ENCODE assay signal across 8 cellular contexts in the genomic region with DNA sequence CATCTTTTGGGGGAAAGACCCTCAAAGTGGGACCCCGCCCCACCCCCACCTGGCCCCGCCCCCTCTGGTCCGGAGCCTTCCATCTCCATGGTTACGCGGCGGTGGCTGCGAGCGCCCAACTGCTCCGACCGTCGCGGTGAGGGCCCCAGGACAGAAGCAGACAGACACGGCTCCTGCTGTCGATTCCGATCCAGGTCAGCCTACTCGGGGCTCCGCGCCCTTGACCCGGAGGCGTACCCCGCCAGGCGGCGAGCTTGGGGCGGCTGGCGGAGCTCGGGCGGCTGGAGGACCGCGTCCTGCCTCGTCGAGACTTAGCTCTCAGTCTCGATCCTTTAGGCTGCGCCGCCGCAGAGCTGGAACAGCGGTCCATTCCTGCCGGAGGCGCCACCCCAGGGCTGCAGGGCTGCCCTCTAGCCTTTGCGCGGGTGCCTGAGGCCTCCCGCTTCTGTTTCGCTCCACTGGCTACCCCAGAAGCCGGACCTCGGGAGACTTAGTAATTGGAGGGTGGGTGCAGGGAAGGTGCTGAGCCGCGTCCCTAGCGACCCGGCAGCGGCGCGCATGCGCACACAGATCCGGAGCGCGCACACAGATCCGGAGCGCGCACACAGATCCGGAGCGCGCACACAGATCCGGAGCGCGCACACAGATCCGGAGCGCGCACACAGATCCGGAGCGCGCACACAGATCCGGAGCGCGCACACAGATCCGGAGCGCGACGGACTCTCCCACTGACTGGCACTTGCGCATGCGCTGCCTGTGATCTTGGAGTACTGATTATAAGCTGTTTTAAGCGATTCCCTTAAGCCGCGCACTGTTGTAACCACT. TPM values are rescaled to one million over a fixed set of nuclear protein-coding genes. Genes with fewer than 3 reads are reported as not detected.
DNase-seq lines count a peak whose midpoint lies in the region; ATAC-seq and TF ChIP-seq lines count a peak whose summit lies in the region.

A gene with protein sequence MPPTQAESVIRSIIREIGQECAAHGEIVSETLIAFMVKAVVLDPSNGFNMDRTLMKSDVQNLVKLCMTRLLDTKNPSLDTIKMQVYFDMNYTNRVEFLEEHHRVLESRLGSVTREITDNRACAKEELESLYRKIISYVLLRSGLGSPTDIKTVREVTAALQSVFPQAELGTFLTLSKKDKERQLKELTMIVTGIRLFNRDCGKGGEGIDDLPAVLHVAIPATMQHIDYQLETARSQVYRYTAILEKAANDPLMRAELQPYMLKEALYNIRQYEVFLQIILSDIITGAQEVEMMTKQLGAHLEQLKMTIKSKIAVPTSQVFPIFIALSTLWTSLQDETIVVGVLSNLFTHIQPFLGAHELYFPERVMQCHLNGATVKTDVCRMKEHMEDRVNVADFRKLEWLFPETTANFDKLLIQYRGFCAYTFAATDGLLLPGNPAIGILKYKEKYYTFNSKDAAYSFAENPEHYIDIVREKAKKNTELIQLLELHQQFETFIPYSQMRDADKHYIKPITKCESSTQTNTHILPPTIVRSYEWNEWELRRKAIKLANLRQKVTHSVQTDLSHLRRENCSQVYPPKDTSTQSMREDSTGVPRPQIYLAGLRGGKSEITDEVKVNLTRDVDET (plus strand): TSS at position 77 of the 825 bp plus-strand sequence. CDS start 1,868 bp downstream, outside the sequence.

- H3K9me3 ChIP-seq in CD4-positive, CD25-positive, alpha-beta regulatory T cell (ENCODE audit: control insufficient read depth in 2 of 2, low read length in 2 of 2) = no peaks in the 10 kb centered on the region
- H3K9me3 ChIP-seq in lung (ENCODE audit: control insufficient read depth in 2 of 2, insufficient read depth in 1 of 2, low read length in 1 of 2) = no peaks in the 10 kb centered on the region

- no peak for TF ChIP-seq CTCF in activated CD8-positive, alpha-beta T cell treated with anti-CD3 and anti-CD28 coated beads for 36 hours (IDR thresholded peaks at IDR 0.05)
- TF ChIP-seq CTCF in lung (IDR thresholded peaks at IDR 0.05; ENCODE audit: control extremely low read depth, extremely low read depth) = no peak

- peaks cover 30% of the 10 kb centered on the region for H3K27me3 Mint-ChIP-seq in CD4-positive, CD25-positive, alpha-beta regulatory T cell
- H3K27me3 Mint-ChIP-seq in activated CD8-positive, alpha-beta T cell treated with anti-CD3 and anti-CD28 coated beads for 36 hours = peaks cover 16% of the 10 kb centered on the region

- intact Hi-C loops in activated CD8-positive, alpha-beta T cell treated with anti-CD3 and anti-CD28 coated beads for 36 hours (cut with micrococcal nuclease) = loop anchor here (2.0 kb wide), 1 partner anchor 65 kb away; the partner anchor contains the start of gene SLC35A1

- 0% methylated on average over 66 to 67 of the region's 82 CpGs for WGBS in lung, 2 donors

- peaks cover 0 to 13% (median 6%) of the 10 kb centered on the region in 4 donors for H3K4me1 Mint-ChIP-seq in CD4-positive, CD25-positive, alpha-beta regulatory T cell
- H3K4me1 Mint-ChIP-seq in activated CD8-positive, alpha-beta T cell treated with anti-CD3 and anti-CD28 coated beads for 36 hours (ENCODE audit: low read depth) = peaks cover 4% of the 10 kb centered on the region

- peaks cover 11% of the 10 kb centered on the region for H3K4me1 ChIP-seq in CD4-positive, CD25-positive, alpha-beta regulatory T cell (ENCODE audit: control insufficient read depth, insufficient read depth, low read length, poor library complexity, severe bottlenecking)
- H3K4me1 ChIP-seq in lung (ENCODE audit: control insufficient read depth in 2 of 2, insufficient read depth in 2 of 2, low read length in 2 of 2) = no peaks in the 10 kb centered on the region

- H3K36me3 Mint-ChIP-seq in CD4-positive, CD25-positive, alpha-beta regulatory T cell = no peaks in the 10 kb centered on the region
- no peaks in the 10 kb centered on the region for H3K36me3 Mint-ChIP-seq in activated CD8-positive, alpha-beta T cell treated with anti-CD3 and anti-CD28 coated beads for 36 hours (ENCODE audit: low read depth)

- no peaks in the 10 kb centered on the region for H3K36me3 ChIP-seq in CD4-positive, CD25-positive, alpha-beta regulatory T cell (ENCODE audit: control insufficient read depth, insufficient read depth, low read length)
- no peaks in the 10 kb centered on the region for H3K36me3 ChIP-seq in lung (ENCODE audit: control insufficient read depth in 2 of 2, insufficient read depth in 2 of 2, low read length in 2 of 2)

- peak within 1 kb of the TSS; percentile 71 to 89 (median 79) for H3K27ac Mint-ChIP-seq in CD4-positive, CD25-positive, alpha-beta regulatory T cell
- H3K27ac Mint-ChIP-seq in activated CD8-positive, alpha-beta T cell treated with anti-CD3 and anti-CD28 coated beads for 36 hours = no peak within 1 kb of the TSS

- peak; percentile 77 to 80 for ATAC-seq in CD4-positive, CD25-positive, alpha-beta regulatory T cell (ENCODE audit: low read depth in 2 of 2)
- ATAC-seq in GM19438 (IDR thresholded peaks at IDR 0.05; ENCODE audit: low read depth, unreplicated experiment) (peak; percentile 85), HG03565 (IDR thresholded peaks at IDR 0.05; ENCODE audit: unreplicated experiment) (peak; percentile 72), lung (ENCODE audit: insufficient read depth, low FRiP score) (peak; percentile 89)
- peak; percentile 89 for ATAC-seq in activated CD8-positive, alpha-beta T cell treated with anti-CD3 and anti-CD28 coated beads for 36 hours

- H3K4me3 ChIP-seq in CD4-positive, CD25-positive, alpha-beta regulatory T cell (ENCODE audit: low read depth, low read length) = peak within 1 kb of the TSS; percentile 84
- peak within 1 kb of the TSS; percentile 95 for H3K4me3 ChIP-seq in lung

- H3K27ac ChIP-seq in CD4-positive, CD25-positive, alpha-beta regulatory T cell (ENCODE audit: insufficient read depth, low read length, poor library complexity, severe bottlenecking) = peak within 1 kb of the TSS; percentile 51
- peak within 1 kb of the TSS; percentile 88 to 93 for H3K27ac ChIP-seq in lung (ENCODE audit: low read depth in 1 of 2, low read length in 1 of 2)

- peaks cover 0 to 3% (median 0%) of the 10 kb centered on the region in 7 donors for H3K9me3 Mint-ChIP-seq in CD4-positive, CD25-positive, alpha-beta regulatory T cell
- H3K9me3 Mint-ChIP-seq in activated CD8-positive, alpha-beta T cell treated with anti-CD3 and anti-CD28 coated beads for 36 hours = no peaks in the 10 kb centered on the region

- peak within 1 kb of the TSS; percentile 87 to 95 (median 92) for H3K4me3 Mint-ChIP-seq in CD4-positive, CD25-positive, alpha-beta regulatory T cell
- H3K4me3 Mint-ChIP-seq in activated CD8-positive, alpha-beta T cell treated with anti-CD3 and anti-CD28 coated beads for 36 hours = peak within 1 kb of the TSS; percentile 80

- POLR2A ChIA-PET in activated CD8-positive, alpha-beta T cell treated with anti-CD3 and anti-CD28 coated beads for 36 hours (lab: Charles Lee) = interaction anchor here (0.5 to 0.7 kb wide), 3 partner anchors 17 to 142 kb away, joined by 3 read pairs; no protein-coding TSS in a partner anchor

- CTCF ChIA-PET in activated CD8-positive, alpha-beta T cell treated with anti-CD3 and anti-CD28 coated beads for 36 hours (lab: Charles Lee) = interaction anchor here (0.8 to 1.7 kb wide), 3 partner anchors 15 to 329 kb away, joined by 3 to 10 read pairs (median 5); no protein-coding TSS in a partner anchor

- peaks cover 12% of the 10 kb centered on the region for H3K27me3 ChIP-seq in CD4-positive, CD25-positive, alpha-beta regulatory T cell (ENCODE audit: control insufficient read depth, insufficient read depth, low read length)
- H3K27me3 ChIP-seq in lung (ENCODE audit: control insufficient read depth, insufficient read depth) = no peaks in the 10 kb centered on the region

- peak; percentile 75 to 84 (median 82) for DNase-seq in CD4-positive, CD25-positive, alpha-beta regulatory T cell
- DNase-seq in NCI-H748 treated with DMSO at 0.1 percent for 48 hours (lab: John Stamatoyannopoulos, UW) (peak; percentile 79), ecto neural progenitor cell (ENCODE audit: low spot score) (peak; percentile 90), lung (ENCODE audit: low spot score) (peak; percentile 75)
- DNase-seq in activated CD8-positive, alpha-beta T cell treated with anti-CD3 and anti-CD28 coated beads for 36 hours = peak; percentile 84
- peak; percentile 59 to 60 (median 60) for DNase-seq in stimulated activated CD4-positive, alpha-beta T cell treated with anti-CD3 and anti-CD28 coated beads, TNF-alpha, amount 100 ng/mL, for 1 hour (ENCODE audit: low read depth in 3 of 3, low spot score in 1 of 3)

RNA-seq across cellular contexts. Expression of the gene that starts here (rescaled TPM):
- not detected for total RNA-seq in CD4-positive, CD25-positive, alpha-beta regulatory T cell
- polyA plus RNA-seq in CD4-positive, CD25-positive, alpha-beta regulatory T cell = not detected
- total RNA-seq in activated CD8-positive, alpha-beta T cell treated with anti-CD3 and anti-CD28 coated beads for 36 hours = not detected
- total RNA-seq in lung = 10 to 100 TPM; 10.9 to 15.0 TPM
- polyA plus RNA-seq in lung = 1 to 10 TPM; 2.3 to 5.0 TPM

Comparison
In these comparisons a context has a peak if more than half of its experiments do, and no peak if none do; other contexts are left out.
1. Peak in every context shown above with its lines: DNase-seq, ATAC-seq, H3K4me3 ChIP-seq and H3K27ac ChIP-seq.
2. RNA of the gene that starts here (total RNA-seq): 10.9 to 15.0 TPM in lung; not detected in CD4-positive, CD25-positive, alpha-beta regulatory T cell (single experiment) and not detected in activated CD8-positive, alpha-beta T cell treated with anti-CD3 and anti-CD28 coated beads for 36 hours; every median in the first group is over 10 times any median in the second.
3. Peak in DNase-seq, ATAC-seq, H3K4me3 ChIP-seq and H3K27ac ChIP-seq in CD4-positive, CD25-positive, alpha-beta regulatory T cell; RNA of the gene not detected or under 1 TPM.
4. Peak in DNase-seq and ATAC-seq in activated CD8-positive, alpha-beta T cell treated with anti-CD3 and anti-CD28 coated beads for 36 hours; RNA of the gene not detected or under 1 TPM.